8 cellular contexts compared by ENCODE assay signal in genomic region chr17:81976332-81977210, GRCh38. TPM values are rescaled to one million over a fixed set of nuclear protein-coding genes. Genes with fewer than 3 reads are reported as not detected.
DNase-seq lines count a peak whose midpoint lies in the region; ATAC-seq, FAIRE-seq and TF ChIP-seq lines count a peak whose summit lies in the region.

No MANE protein-coding gene starts in this region.

- peak overlapping the region; percentile 92 for H3K4me3 Mint-ChIP-seq in activated CD4-positive, alpha-beta T cell treated with anti-CD3 and anti-CD28 coated beads, Interleukin-2, amount 10 ng/mL, durations not matched to agents 24 days and 14 days
- peak overlapping the region; percentile 91 for H3K4me3 Mint-ChIP-seq in nephron progenitor cell

- H3K36me3 Mint-ChIP-seq in activated CD4-positive, alpha-beta T cell treated with anti-CD3 and anti-CD28 coated beads, Interleukin-2, amount 10 ng/mL, durations not matched to agents 24 days and 14 days (ENCODE audit: low read depth), result peaks cover 7% of the 10 kb centered on the region
- peaks cover 28% of the 10 kb centered on the region for H3K36me3 Mint-ChIP-seq in nephron progenitor cell (ENCODE audit: low read depth)

- ATAC-seq in HG02870 (IDR thresholded peaks at IDR 0.05; ENCODE audit: unreplicated experiment), result no peak

- H3K27me3 Mint-ChIP-seq in activated CD4-positive, alpha-beta T cell treated with anti-CD3 and anti-CD28 coated beads, Interleukin-2, amount 10 ng/mL, durations not matched to agents 24 days and 14 days, result peaks cover 2% of the 10 kb centered on the region
- peaks cover 11% of the 10 kb centered on the region for H3K27me3 Mint-ChIP-seq in nephron progenitor cell (ENCODE audit: low read depth, poor library complexity)

- H3K9me3 Mint-ChIP-seq in activated CD4-positive, alpha-beta T cell treated with anti-CD3 and anti-CD28 coated beads, Interleukin-2, amount 10 ng/mL, durations not matched to agents 24 days and 14 days, result peaks cover 3% of the 10 kb centered on the region
- H3K9me3 Mint-ChIP-seq in nephron progenitor cell, result peaks cover 28% of the 10 kb centered on the region

- intact Hi-C loops in activated CD4-positive, alpha-beta T cell treated with anti-CD3 and anti-CD28 coated beads, Interleukin-2, amount 10 ng/mL, durations not matched to agents 24 days and 14 days (cut with micrococcal nuclease), result loop anchor here (1.0 to 5.0 kb wide), 4 partner anchors 8 to 114 kb away; partner anchors contain the start of genes DCXR, LRRC45 and P4HB

- H3K27ac Mint-ChIP-seq in activated CD4-positive, alpha-beta T cell treated with anti-CD3 and anti-CD28 coated beads, Interleukin-2, amount 10 ng/mL, durations not matched to agents 24 days and 14 days, result peak overlapping the region; percentile 98
- H3K27ac Mint-ChIP-seq in nephron progenitor cell, result peak overlapping the region; percentile 51

- DNase-seq in activated effector memory CD4-positive, alpha-beta T cell treated with anti-CD3 and anti-CD28 coated beads, Interleukin-2, amount 50 U/mL, for 16 hours, result peak; percentile 75
- no peak for DNase-seq in activated effector memory CD4-positive, alpha-beta T cell treated with Interleukin-2 at 50 U/mL for 16 hours
- peak; percentile 34 for DNase-seq in NAMALWA (ENCODE audit: low spot score)
- DNase-seq in activated CD4-positive, alpha-beta T cell treated with anti-CD3 and anti-CD28 coated beads, Interleukin-2, amount 10 ng/mL, durations not matched to agents 24 days and 14 days, result peak; percentile 75
- DNase-seq in epithelial cell of proximal tubule (ENCODE audit: low read depth), result no peak
- DNase-seq in nephron progenitor cell, result no peak
- DNase-seq in urothelium cell line (ENCODE audit: low spot score), result peak; percentile 46

- FAIRE-seq in urothelium cell line (lab: Jason Lieb, UNC), result no peak

- peak overlapping the region; percentile 91 for H3K4me3 ChIP-seq in epithelial cell of proximal tubule (ENCODE audit: low read depth, low read length)

- TF ChIP-seq CTCF in epithelial cell of proximal tubule (conservative IDR thresholded peaks at IDR 0.05; ENCODE audit: low read depth, low read length) (no peak), nephron progenitor cell (IDR thresholded peaks at IDR 0.05) (no peak)

- H3K4me1 Mint-ChIP-seq in activated CD4-positive, alpha-beta T cell treated with anti-CD3 and anti-CD28 coated beads, Interleukin-2, amount 10 ng/mL, durations not matched to agents 24 days and 14 days, result peaks cover 33% of the 10 kb centered on the region
- peaks cover 31% of the 10 kb centered on the region for H3K4me1 Mint-ChIP-seq in nephron progenitor cell

RNA-seq across cellular contexts. Expression of gene ASPSCR1, which starts 0.9 kb away (rescaled TPM):
- 35.1 and 37.3 TPM in 2 replicates for total RNA-seq in activated CD4-positive, alpha-beta T cell treated with anti-CD3 and anti-CD28 coated beads, Interleukin-2, amount 10 ng/mL, durations not matched to agents 24 days and 14 days
- total RNA-seq in epithelial cell of proximal tubule, result 20.1 and 22.7 TPM in 2 replicates

RNA-seq across cellular contexts. Expression of gene NOTUM, which starts 15.6 kb away (rescaled TPM):
- total RNA-seq in activated CD4-positive, alpha-beta T cell treated with anti-CD3 and anti-CD28 coated beads, Interleukin-2, amount 10 ng/mL, durations not matched to agents 24 days and 14 days, result 1.7 and 1.8 TPM in 2 replicates
- total RNA-seq in epithelial cell of proximal tubule, result not detected in 2 replicates

RNA-seq across cellular contexts. Expression of gene MYADML2, which starts 29.5 kb away (rescaled TPM):
- not detected in 2 replicates for total RNA-seq in activated CD4-positive, alpha-beta T cell treated with anti-CD3 and anti-CD28 coated beads, Interleukin-2, amount 10 ng/mL, durations not matched to agents 24 days and 14 days
- not detected in 2 replicates for total RNA-seq in epithelial cell of proximal tubule

RNA-seq across cellular contexts. Expression of gene PYCR1, which starts 39.5 kb away (rescaled TPM):
- 136 and 138 TPM in 2 replicates for total RNA-seq in activated CD4-positive, alpha-beta T cell treated with anti-CD3 and anti-CD28 coated beads, Interleukin-2, amount 10 ng/mL, durations not matched to agents 24 days and 14 days
- total RNA-seq in epithelial cell of proximal tubule, result 54.3 and 109 TPM in 2 replicates

RNA-seq across cellular contexts. Expression of gene CENPX, which starts 46.1 kb away (rescaled TPM):
- total RNA-seq in activated CD4-positive, alpha-beta T cell treated with anti-CD3 and anti-CD28 coated beads, Interleukin-2, amount 10 ng/mL, durations not matched to agents 24 days and 14 days, result 116 and 123 TPM in 2 replicates
- total RNA-seq in epithelial cell of proximal tubule, result 158 and 228 TPM in 2 replicates

Comparison
In these comparisons a context has a peak if more than half of its experiments do, and no peak if none do; other contexts are left out.
1. DNase-seq: peak in activated effector memory CD4-positive, alpha-beta T cell treated with anti-CD3 and anti-CD28 coated beads, Interleukin-2, amount 50 U/mL, for 16 hours (single experiment), NAMALWA (single experiment), activated CD4-positive, alpha-beta T cell treated with anti-CD3 and anti-CD28 coated beads, Interleukin-2, amount 10 ng/mL, durations not matched to agents 24 days and 14 days (single experiment) and urothelium cell line (single experiment); none in activated effector memory CD4-positive, alpha-beta T cell treated with Interleukin-2 at 50 U/mL for 16 hours (single experiment), epithelial cell of proximal tubule (single experiment) and nephron progenitor cell (single experiment).